13 cellular contexts compared by ENCODE assay signal in the genomic region with DNA sequence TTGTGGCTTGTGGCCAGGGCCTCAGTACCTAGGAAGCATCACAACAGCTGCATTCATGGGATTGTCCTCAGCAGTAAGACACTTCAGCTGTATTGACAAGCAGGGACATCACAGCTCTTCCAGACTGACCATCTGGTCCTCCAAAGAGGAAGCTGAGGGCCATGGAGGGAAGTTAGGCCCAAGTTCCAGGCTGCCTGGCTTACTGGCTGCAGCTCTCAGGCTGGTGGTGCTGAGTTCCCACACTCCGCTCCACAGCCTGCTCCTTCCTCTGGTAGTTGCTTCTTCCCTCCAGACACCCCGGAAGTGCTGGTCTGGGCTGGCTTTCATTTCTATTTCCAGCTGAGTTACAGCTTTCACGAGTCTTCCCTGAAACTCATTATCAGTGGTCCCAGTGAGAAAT. TPM values are rescaled to one million over a fixed set of nuclear protein-coding genes. Genes with fewer than 3 reads are reported as not detected.
DNase-seq lines count a peak whose midpoint lies in the region; ATAC-seq and TF ChIP-seq lines count a peak whose summit lies in the region.
"Had no signal": no experiment of that assay in that cellular context is flagged by ENCODE, and none has a peak within 500 bp of the region (broad histone marks: within the 10 kb centered on the region; RNA-seq: fewer than 3 reads in every experiment).

No MANE protein-coding gene starts in this region.

- no peak overlapping the region for H3K9ac ChIP-seq in endodermal cell (ENCODE audit: extremely low read depth, low read length, poor library complexity, severe bottlenecking)

- intact Hi-C loops in activated T-helper 2 cell treated with anti-CD3 and anti-CD28 coated beads, Interferon-gamma antibody, Interleukin-2, Interleukin-4, amounts not matched to agents 10 μg/mL and 5 μg/mL and 100 μg/mL, durations not matched to agents 14 hours and 24 hours and 36 hours (cut with micrococcal nuclease): no loop called here
- intact Hi-C loops in lower lobe of right lung (cut with DNase I): no loop called here

- no peaks in the 10 kb centered on the region for H3K27me3 ChIP-seq in lower lobe of right lung (ENCODE audit: low read depth)
- no peaks in the 10 kb centered on the region for H3K27me3 ChIP-seq in endodermal cell (ENCODE audit: control insufficient read depth, insufficient read depth, low read length, poor library complexity, severe bottlenecking)
- H3K27me3 ChIP-seq: ascending aorta had no signal

- H3K27me3 Mint-ChIP-seq in activated T-helper 2 cell treated with anti-CD3 and anti-CD28 coated beads, Interferon-gamma antibody, Interleukin-2, Interleukin-4, amounts not matched to agents 10 μg/mL and 5 μg/mL and 100 μg/mL, durations not matched to agents 14 hours and 24 hours and 36 hours (ENCODE audit: low read depth): no peaks in the 10 kb centered on the region
- peaks cover 3% of the 10 kb centered on the region for H3K27me3 Mint-ChIP-seq in endodermal cell (ENCODE audit: insufficient read depth)

- TF ChIP-seq CTCF in GM10248 (IDR thresholded peaks at IDR 0.05; ENCODE audit: control extremely low read depth, extremely low read depth, low read depth, missing control alignments) (no peak), lower lobe of right lung (IDR thresholded peaks at IDR 0.05) (no peak), endodermal cell (conservative IDR thresholded peaks at IDR 0.05) (no peak)

- no peaks in the 10 kb centered on the region for H3K36me3 Mint-ChIP-seq in activated T-helper 2 cell treated with anti-CD3 and anti-CD28 coated beads, Interferon-gamma antibody, Interleukin-2, Interleukin-4, amounts not matched to agents 10 μg/mL and 5 μg/mL and 100 μg/mL, durations not matched to agents 14 hours and 24 hours and 36 hours (ENCODE audit: low read depth)
- H3K36me3 Mint-ChIP-seq in endodermal cell (ENCODE audit: low read depth): no peaks in the 10 kb centered on the region

- H3K4me3 ChIP-seq in lower lobe of right lung (no peak overlapping the region), endodermal cell (ENCODE audit: low read length) (no peak overlapping the region)
- H3K4me3 ChIP-seq: ascending aorta had no signal

- ATAC-seq in lower lobe of right lung (peak; percentile 52 to 75), GM18498 (IDR thresholded peaks at IDR 0.05; ENCODE audit: unreplicated experiment) (no peak), HG02642 (IDR thresholded peaks at IDR 0.05; ENCODE audit: poor library complexity, unreplicated experiment) (no peak)

- H3K36me3 ChIP-seq in lower lobe of right lung (no peaks in the 10 kb centered on the region), endodermal cell (ENCODE audit: control insufficient read depth, insufficient read depth, low read length) (no peaks in the 10 kb centered on the region)
- H3K36me3 ChIP-seq: ascending aorta had no signal

- H3K9me3 ChIP-seq in lower lobe of right lung (no peaks in the 10 kb centered on the region), endodermal cell (ENCODE audit: control insufficient read depth, low read length) (no peaks in the 10 kb centered on the region)
- H3K9me3 ChIP-seq: ascending aorta had no signal

- H3K9me3 Mint-ChIP-seq in activated T-helper 2 cell treated with anti-CD3 and anti-CD28 coated beads, Interferon-gamma antibody, Interleukin-2, Interleukin-4, amounts not matched to agents 10 μg/mL and 5 μg/mL and 100 μg/mL, durations not matched to agents 14 hours and 24 hours and 36 hours: no peaks in the 10 kb centered on the region
- no peaks in the 10 kb centered on the region for H3K9me3 Mint-ChIP-seq in endodermal cell

- H3K4me1 ChIP-seq in lower lobe of right lung (peaks cover 26% of the 10 kb centered on the region), endodermal cell (ENCODE audit: control insufficient read depth, insufficient read depth, low read length) (no peaks in the 10 kb centered on the region)

- H3K4me3 Mint-ChIP-seq in activated T-helper 2 cell treated with anti-CD3 and anti-CD28 coated beads, Interferon-gamma antibody, Interleukin-2, Interleukin-4, amounts not matched to agents 10 μg/mL and 5 μg/mL and 100 μg/mL, durations not matched to agents 14 hours and 24 hours and 36 hours (ENCODE audit: low read depth): no peak overlapping the region
- H3K4me3 Mint-ChIP-seq in endodermal cell: no peak overlapping the region

- CTCF ChIA-PET in GM10248 (lab: Yijun Ruan, JAX): interaction anchor here (0.8 to 1.9 kb wide), 3 partner anchors 9 to 27 kb away, joined by 3 to 12 read pairs (median 3); no protein-coding TSS in a partner anchor

- WGBS in endodermal cell (ENCODE audit: insufficient coverage in 1 of 2, insufficient read length in 1 of 2), 2 experiments: 89 to 97% methylated on average over 3 of the region's 3 CpGs

- H3K27ac ChIP-seq in lower lobe of right lung: peak overlapping the region; percentile 74
- no peak overlapping the region for H3K27ac ChIP-seq in endodermal cell (ENCODE audit: low read depth, low read length)
- H3K27ac ChIP-seq: C4-2B, epithelial cell of prostate had no signal

- peak overlapping the region; percentile 81 for H3K27ac Mint-ChIP-seq in activated T-helper 2 cell treated with anti-CD3 and anti-CD28 coated beads, Interferon-gamma antibody, Interleukin-2, Interleukin-4, amounts not matched to agents 10 μg/mL and 5 μg/mL and 100 μg/mL, durations not matched to agents 14 hours and 24 hours and 36 hours
- H3K27ac Mint-ChIP-seq in endodermal cell: no peak overlapping the region

- H3K4me1 Mint-ChIP-seq in activated T-helper 2 cell treated with anti-CD3 and anti-CD28 coated beads, Interferon-gamma antibody, Interleukin-2, Interleukin-4, amounts not matched to agents 10 μg/mL and 5 μg/mL and 100 μg/mL, durations not matched to agents 14 hours and 24 hours and 36 hours (ENCODE audit: low read depth): peaks cover 20% of the 10 kb centered on the region
- H3K4me1 Mint-ChIP-seq in endodermal cell: peaks cover 9% of the 10 kb centered on the region

- POLR2A ChIA-PET in GM10248 (lab: Yijun Ruan, JAX): no interaction called here

- DNase-seq in AML-193 (lab: John Stamatoyannopoulos, UW): peak; percentile 36 to 42
- peak; percentile 23 for DNase-seq in GM10248 (ENCODE audit: extremely low spot score)
- DNase-seq in activated T-helper 2 cell treated with anti-CD3 and anti-CD28 coated beads, Interferon-gamma antibody, Interleukin-2, Interleukin-4, amounts not matched to agents 10 μg/mL and 5 μg/mL and 100 μg/mL, durations not matched to agents 14 hours and 24 hours and 36 hours (ENCODE audit: low spot score): no peak
- peak; percentile 72 for DNase-seq in lower lobe of right lung
- no peak for DNase-seq in HT-29 (ENCODE audit: low spot score)
- DNase-seq in endodermal cell: no peak
- DNase-seq: NCI-H2171 treated with DMSO at 0.1 percent for 48 hours had no signal

RNA-seq across cellular contexts. Expression of a gene that starts 5.7 kb away (rescaled TPM):
- total RNA-seq in activated T-helper 2 cell treated with anti-CD3 and anti-CD28 coated beads, Interferon-gamma antibody, Interleukin-2, Interleukin-4, amounts not matched to agents 10 μg/mL and 5 μg/mL and 100 μg/mL, durations not matched to agents 14 hours and 24 hours and 36 hours: 167 and 169 TPM in 2 replicates
- total RNA-seq in lower lobe of right lung: 120 TPM
- 19.1 and 26.1 TPM in 2 replicates for total RNA-seq in HT-29 (2014; rRNA removed; shearing (Covaris generic))
- total RNA-seq in endodermal cell: under 1 TPM in 1 of 2 donors, not detected in 1; 0.20 TPM
- 0.43 TPM for polyA plus RNA-seq in endodermal cell (2013, experiment 1 of 2)
- 0.91 TPM for polyA plus RNA-seq in endodermal cell (2013, experiment 2 of 2)

RNA-seq across cellular contexts. Expression of a gene that starts 17.5 kb away (rescaled TPM):
- total RNA-seq in activated T-helper 2 cell treated with anti-CD3 and anti-CD28 coated beads, Interferon-gamma antibody, Interleukin-2, Interleukin-4, amounts not matched to agents 10 μg/mL and 5 μg/mL and 100 μg/mL, durations not matched to agents 14 hours and 24 hours and 36 hours: 0.23 and 0.25 TPM in 2 replicates
- total RNA-seq in lower lobe of right lung (not detected), endodermal cell (not detected)
- total RNA-seq in HT-29 (2014; rRNA removed; shearing (Covaris generic)): 0.05 TPM in 1 of 2 replicates, not detected in the other
- polyA plus RNA-seq in endodermal cell (2013, experiment 1 of 2): not detected
- not detected for polyA plus RNA-seq in endodermal cell (2013, experiment 2 of 2)
- total RNA-seq: ascending aorta, urinary bladder had no signal
- polyA plus RNA-seq: urinary bladder had no signal

RNA-seq across cellular contexts. Expression of a gene that starts 25.7 kb away (rescaled TPM):
- 1.0 and 1.7 TPM in 2 replicates for total RNA-seq in activated T-helper 2 cell treated with anti-CD3 and anti-CD28 coated beads, Interferon-gamma antibody, Interleukin-2, Interleukin-4, amounts not matched to agents 10 μg/mL and 5 μg/mL and 100 μg/mL, durations not matched to agents 14 hours and 24 hours and 36 hours
- total RNA-seq in lower lobe of right lung (48.8 TPM), endodermal cell (under 1 TPM in 1 of 2 donors, not detected in 1; 0.62 TPM)
- total RNA-seq in HT-29 (2014; rRNA removed; shearing (Covaris generic)): not detected in 2 replicates
- 1.0 TPM for polyA plus RNA-seq in endodermal cell (2013, experiment 1 of 2)
- polyA plus RNA-seq in endodermal cell (2013, experiment 2 of 2): 0.46 TPM

RNA-seq across cellular contexts. Expression of a gene that starts 48.9 kb away (rescaled TPM):
- total RNA-seq in activated T-helper 2 cell treated with anti-CD3 and anti-CD28 coated beads, Interferon-gamma antibody, Interleukin-2, Interleukin-4, amounts not matched to agents 10 μg/mL and 5 μg/mL and 100 μg/mL, durations not matched to agents 14 hours and 24 hours and 36 hours: 29.8 and 35.8 TPM in 2 replicates
- total RNA-seq in lower lobe of right lung (10.0 TPM), endodermal cell (10 to 100 TPM; 21.8 to 26.6 TPM)
- total RNA-seq in HT-29 (2014; rRNA removed; shearing (Covaris generic)): 0.44 and 0.81 TPM in 2 replicates
- polyA plus RNA-seq in endodermal cell (2013, experiment 1 of 2): 30.9 TPM
- 32.0 TPM for polyA plus RNA-seq in endodermal cell (2013, experiment 2 of 2)

Comparison
In these comparisons a context has a peak if more than half of its experiments do, and no peak if none do; other contexts are left out.
1. DNase-seq: peak in AML-193 (2 of 2), GM10248 (single experiment) and lower lobe of right lung (single experiment); none in activated T-helper 2 cell treated with anti-CD3 and anti-CD28 coated beads, Interferon-gamma antibody, Interleukin-2, Interleukin-4, amounts not matched to agents 10 μg/mL and 5 μg/mL and 100 μg/mL, durations not matched to agents 14 hours and 24 hours and 36 hours (single experiment), HT-29 (single experiment) and endodermal cell (single experiment).
2. ATAC-seq: peak in lower lobe of right lung (2 of 2); none in GM18498 (single experiment) and HG02642 (single experiment).
3. RNA of a gene that starts 5.7 kb away (total RNA-seq): 167 to 169 TPM in activated T-helper 2 cell treated with anti-CD3 and anti-CD28 coated beads, Interferon-gamma antibody, Interleukin-2, Interleukin-4, amounts not matched to agents 10 μg/mL and 5 μg/mL and 100 μg/mL, durations not matched to agents 14 hours and 24 hours and 36 hours, 120 TPM in lower lobe of right lung (single experiment) and 19.1 to 26.1 TPM in HT-29; 0.20 TPM in endodermal cell; every median in the first group is over 10 times any median in the second.
4. RNA of a gene that starts 25.7 kb away (total RNA-seq): 48.8 TPM in lower lobe of right lung (single experiment); 1.0 to 1.7 TPM in activated T-helper 2 cell treated with anti-CD3 and anti-CD28 coated beads, Interferon-gamma antibody, Interleukin-2, Interleukin-4, amounts not matched to agents 10 μg/mL and 5 μg/mL and 100 μg/mL, durations not matched to agents 14 hours and 24 hours and 36 hours, 0.62 TPM in endodermal cell and not detected in HT-29; every median in the first group is over 10 times any median in the second.